8 cellular contexts compared by ENCODE assay signal in the genomic region with DNA sequence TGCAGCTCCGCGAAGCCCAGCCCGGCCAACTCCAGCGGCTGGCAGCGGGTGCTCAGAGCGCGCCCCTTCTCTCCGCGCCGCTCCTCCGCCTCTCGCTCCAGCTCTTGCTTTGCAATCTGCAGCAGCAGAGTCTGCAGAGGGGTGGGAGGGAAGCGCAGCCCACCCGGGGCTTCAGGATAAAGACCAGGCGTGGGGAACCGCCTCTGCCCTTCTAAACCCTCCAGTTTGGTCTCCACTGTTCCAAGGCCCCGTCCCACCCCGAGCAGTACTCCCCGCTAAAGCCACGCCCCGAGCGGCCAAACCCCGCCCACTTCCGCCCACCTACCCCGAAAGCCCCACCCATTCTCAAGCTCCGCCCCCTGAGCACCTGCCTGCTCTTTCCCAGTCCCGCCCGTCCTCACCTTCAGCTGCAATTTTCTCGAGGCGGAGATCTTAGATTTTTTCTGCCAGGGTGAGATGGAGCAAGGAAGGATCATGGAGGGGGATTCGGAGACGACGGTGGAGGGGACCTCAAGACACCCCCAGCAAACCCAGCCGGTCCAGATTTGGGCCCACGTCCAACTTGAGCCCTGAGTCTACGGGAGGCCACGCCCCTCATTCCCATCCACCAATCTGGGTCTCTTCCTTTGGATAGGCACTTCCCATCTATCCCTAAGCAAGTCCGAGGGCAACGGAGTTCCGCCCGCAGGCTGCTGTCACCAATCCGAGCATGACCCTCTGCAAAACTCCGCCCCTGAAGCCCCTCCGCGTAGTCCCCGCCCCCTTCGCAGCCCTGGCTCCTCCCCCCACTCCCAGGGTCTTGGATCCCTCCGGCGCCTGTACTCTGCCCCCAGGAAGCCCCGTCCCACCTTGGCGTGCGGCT. TPM values are rescaled to one million over a fixed set of nuclear protein-coding genes. Genes with fewer than 3 reads are reported as not detected.
A peak's percentile ranks its signal among the peaks of the same experiment; 100 is the strongest.
DNase-seq lines count a peak whose midpoint lies in the region; ATAC-seq and TF ChIP-seq lines count a peak whose summit lies in the region.

No MANE protein-coding gene starts in this region.

- intact Hi-C loops in natural killer cell (cut with micrococcal nuclease) = loop anchor here (10.0 kb wide), 1 partner anchor 502 kb away; no protein-coding TSS in a partner anchor

- H3K23ac ChIP-seq in mesendoderm (ENCODE audit: low read length) = peak overlapping the region; percentile 57

- peaks cover 5 to 6% of the 10 kb centered on the region in 2 donors for H3K9me3 Mint-ChIP-seq in natural killer cell
- H3K9me3 Mint-ChIP-seq in natural killer cell treated with Interleukin-12 subunit alpha and Interleukin-12 subunit beta and Interleukin-15 and Interleukin-18, amount 100 ng/mL, for 72 hours = peaks cover 6% of the 10 kb centered on the region

- peaks cover 16 to 40% of the 10 kb centered on the region in 2 donors for H3K4me1 Mint-ChIP-seq in natural killer cell
- H3K4me1 Mint-ChIP-seq in natural killer cell treated with Interleukin-12 subunit alpha and Interleukin-12 subunit beta and Interleukin-15 and Interleukin-18, amount 100 ng/mL, for 72 hours (ENCODE audit: low read depth in 2 of 2) = peaks cover 26 to 31% of the 10 kb centered on the region in 2 donors

- no peak for TF ChIP-seq CTCF in natural killer cell (IDR thresholded peaks at IDR 0.05)

- TF ChIP-seq POLR2A in GM18505 (IDR thresholded peaks at IDR 0.05; ENCODE audit: borderline replicate concordance, extremely low read depth, insufficient read depth, insufficient read length) = no peak

- no peaks in the 10 kb centered on the region for H3K79me2 ChIP-seq in mesendoderm (ENCODE audit: control insufficient read depth, insufficient read depth, low read length)

- peak in 2 of 3 donors; percentile 21 for ATAC-seq in natural killer cell
- ATAC-seq in natural killer cell treated with Interleukin-12 subunit alpha and Interleukin-12 subunit beta and Interleukin-15 and Interleukin-18, amount 100 ng/mL, for 72 hours = no peak
- no peak for ATAC-seq in GM18505 (IDR thresholded peaks at IDR 0.05; ENCODE audit: unreplicated experiment)

- no peak overlapping the region for H4K8ac ChIP-seq in mesendoderm (ENCODE audit: low read depth, low read length)

- H3K4me3 ChIP-seq in mesendoderm (ENCODE audit: low read length) = peak overlapping the region; percentile 26

- no peak overlapping the region for H2BK5ac ChIP-seq in mesendoderm (ENCODE audit: low read length)

- DNase-seq in natural killer cell (no peak), NOMO-1 treated with dmso at 0.1 percent for 144 hours (lab: John Stamatoyannopoulos, UW; ENCODE audit: unreplicated experiment) (peak; percentile 54), ecto neural progenitor cell (ENCODE audit: low spot score) (peak; percentile 96), mesendoderm (peak; percentile 91), inferior parietal cortex (ENCODE audit: extremely low spot score) (no peak), KG1 (lab: John Stamatoyannopoulos, UW) (no peak)
- no peak for DNase-seq in natural killer cell treated with Interleukin-12 subunit alpha and Interleukin-12 subunit beta and Interleukin-15 and Interleukin-18, amount 100 ng/mL, for 72 hours (ENCODE audit: low spot score)

- no peak overlapping the region for H3K27ac ChIP-seq in mesendoderm (ENCODE audit: low read depth, low read length)

- H3K27me3 ChIP-seq in mesendoderm (ENCODE audit: insufficient read depth, low read length, poor library complexity) = no peaks in the 10 kb centered on the region

- peak overlapping the region; percentile 63 for H3K9ac ChIP-seq in mesendoderm (ENCODE audit: low read length)

- H3K56ac ChIP-seq in mesendoderm (ENCODE audit: low read length) = peak overlapping the region; percentile 81

- no peaks in the 10 kb centered on the region for H3K79me1 ChIP-seq in mesendoderm (ENCODE audit: low read length)

- H3K4me2 ChIP-seq in mesendoderm (ENCODE audit: low read length) = peak overlapping the region; percentile 67

- no CpG with 5 or more reads among the region's 52 CpGs for WGBS in mesendoderm (ENCODE audit: extremely low coverage, insufficient coverage, low lambda C conversion rate)

- no peak overlapping the region for H3K18ac ChIP-seq in mesendoderm (ENCODE audit: low read length)

- no peak overlapping the region for H2BK120ac ChIP-seq in mesendoderm (ENCODE audit: low read depth, low read length)

- no peak overlapping the region for H4K5ac ChIP-seq in mesendoderm (ENCODE audit: low read length)

- H3K27ac Mint-ChIP-seq in natural killer cell = no peak overlapping the region
- H3K27ac Mint-ChIP-seq in natural killer cell treated with Interleukin-12 subunit alpha and Interleukin-12 subunit beta and Interleukin-15 and Interleukin-18, amount 100 ng/mL, for 72 hours = no peak overlapping the region

- H3K4ac ChIP-seq in mesendoderm (ENCODE audit: low read depth, low read length) = no peak overlapping the region

- no peaks in the 10 kb centered on the region for H3K4me1 ChIP-seq in mesendoderm (ENCODE audit: control insufficient read depth, low read depth, low read length)

- H3K36me3 Mint-ChIP-seq in natural killer cell = no peaks in the 10 kb centered on the region
- H3K36me3 Mint-ChIP-seq in natural killer cell treated with Interleukin-12 subunit alpha and Interleukin-12 subunit beta and Interleukin-15 and Interleukin-18, amount 100 ng/mL, for 72 hours = no peaks in the 10 kb centered on the region

- H3K27me3 Mint-ChIP-seq in natural killer cell (ENCODE audit: low read depth in 2 of 2) = peaks cover 8 to 21% of the 10 kb centered on the region in 2 donors
- H3K27me3 Mint-ChIP-seq in natural killer cell treated with Interleukin-12 subunit alpha and Interleukin-12 subunit beta and Interleukin-15 and Interleukin-18, amount 100 ng/mL, for 72 hours = peaks cover 4 to 33% of the 10 kb centered on the region in 2 donors

- no peaks in the 10 kb centered on the region for H3K36me3 ChIP-seq in mesendoderm (ENCODE audit: control insufficient read depth, insufficient read depth, low read length)

- no peak overlapping the region for H3K4me3 Mint-ChIP-seq in natural killer cell
- H3K4me3 Mint-ChIP-seq in natural killer cell treated with Interleukin-12 subunit alpha and Interleukin-12 subunit beta and Interleukin-15 and Interleukin-18, amount 100 ng/mL, for 72 hours = no peak overlapping the region

- no peak overlapping the region for H2BK15ac ChIP-seq in mesendoderm (replicated peaks; ENCODE audit: low read depth)

- no peak overlapping the region for H2AK5ac ChIP-seq in mesendoderm (ENCODE audit: low read length)

RNA-seq across cellular contexts. Expression of a gene that starts 1.1 kb away (rescaled TPM):
- total RNA-seq in natural killer cell = under 1 TPM in 1 of 3 donors, not detected in 2; 0.94 TPM
- not detected for total RNA-seq in natural killer cell treated with Interleukin-12 subunit alpha and Interleukin-12 subunit beta and Interleukin-15 and Interleukin-18, amount 100 ng/mL, for 72 hours
- polyA plus RNA-seq in mesendoderm (2013, experiment 1 of 2) = 4.3 TPM
- 4.0 TPM for polyA plus RNA-seq in mesendoderm (2013, experiment 2 of 2)

RNA-seq across cellular contexts. Expression of a gene that starts 7.4 kb away (rescaled TPM):
- under 1 TPM in 1 of 3 donors, not detected in 2; 0.94 TPM for total RNA-seq in natural killer cell
- total RNA-seq in natural killer cell treated with Interleukin-12 subunit alpha and Interleukin-12 subunit beta and Interleukin-15 and Interleukin-18, amount 100 ng/mL, for 72 hours = not detected
- polyA plus RNA-seq in mesendoderm (2013, experiment 1 of 2) = 35.9 TPM
- 40.3 TPM for polyA plus RNA-seq in mesendoderm (2013, experiment 2 of 2)

RNA-seq across cellular contexts. Expression of a gene that starts 10.0 kb away (rescaled TPM):
- not detected for total RNA-seq in natural killer cell
- total RNA-seq in natural killer cell treated with Interleukin-12 subunit alpha and Interleukin-12 subunit beta and Interleukin-15 and Interleukin-18, amount 100 ng/mL, for 72 hours = not detected
- 1.4 TPM for polyA plus RNA-seq in mesendoderm (2013, experiment 1 of 2)
- polyA plus RNA-seq in mesendoderm (2013, experiment 2 of 2) = 1.1 TPM

RNA-seq across cellular contexts. Expression of a gene that starts 23.7 kb away (rescaled TPM):
- total RNA-seq in natural killer cell = 1 to 10 TPM; 4.9 to 6.1 (median 5.3) TPM
- not detected for total RNA-seq in natural killer cell treated with Interleukin-12 subunit alpha and Interleukin-12 subunit beta and Interleukin-15 and Interleukin-18, amount 100 ng/mL, for 72 hours
- 0.53 TPM for polyA plus RNA-seq in mesendoderm (2013, experiment 1 of 2)
- polyA plus RNA-seq in mesendoderm (2013, experiment 2 of 2) = 0.24 TPM

RNA-seq across cellular contexts. Expression of a gene that starts 39.0 kb away (rescaled TPM):
- total RNA-seq in natural killer cell = 100 to 1,000 TPM; 162 to 178 (median 174) TPM
- total RNA-seq in natural killer cell treated with Interleukin-12 subunit alpha and Interleukin-12 subunit beta and Interleukin-15 and Interleukin-18, amount 100 ng/mL, for 72 hours = 100 to 1,000 TPM; 157 to 251 TPM
- 42.5 TPM for polyA plus RNA-seq in mesendoderm (2013, experiment 1 of 2)
- polyA plus RNA-seq in mesendoderm (2013, experiment 2 of 2) = 43.2 TPM

Comparison
In these comparisons a context has a peak if more than half of its experiments do, and no peak if none do; other contexts are left out.
1. ATAC-seq: peak in natural killer cell (2 of 3); none in natural killer cell treated with Interleukin-12 subunit alpha and Interleukin-12 subunit beta and Interleukin-15 and Interleukin-18, amount 100 ng/mL, for 72 hours (0 of 2) and GM18505 (single experiment).
2. DNase-seq: peak in NOMO-1 treated with dmso at 0.1 percent for 144 hours (single experiment), ecto neural progenitor cell (single experiment) and mesendoderm (single experiment); none in natural killer cell (single experiment), natural killer cell treated with Interleukin-12 subunit alpha and Interleukin-12 subunit beta and Interleukin-15 and Interleukin-18, amount 100 ng/mL, for 72 hours (single experiment), inferior parietal cortex (single experiment) and KG1 (single experiment).